ENCODE assay signal across 23 cellular contexts in genomic region chr6:8159966-8160365, GRCh38.
"Had no signal": no experiment of that assay in that cellular context is flagged by ENCODE, and none has a peak within 500 bp of the region (broad histone marks: within the 10 kb centered on the region; RNA-seq: fewer than 3 reads in every experiment).

No MANE protein-coding gene starts in this region.

- H3K36me3 ChIP-seq: colonic mucosa, esophagus muscularis mucosa, lower lobe of right lung, neutrophil, pancreas, stomach, thyroid gland, uterus had no signal

- H3K4me3 ChIP-seq: colonic mucosa, esophagus muscularis mucosa, lower lobe of right lung, pancreas, smooth muscle cell, stomach, thyroid gland, uterus had no signal

- DNase-seq: colonic mucosa; effector CD8-positive, alpha-beta T cell; foreskin melanocyte; left ventricle myocardium superior; lower lobe of right lung; natural killer cell; pancreas; retina; stimulated activated CD4-positive, alpha-beta T cell treated with anti-CD3 and anti-CD28 coated beads, Interleukin-12 subunit alpha, Interleukin-12 subunit beta, amount 100 ng/mL, for 4 hours; stimulated activated CD4-positive, alpha-beta T cell treated with anti-CD3 and anti-CD28 coated beads, Interleukin-1b, Interleukin-23, amount 100 ng/mL, for 48 hours; stimulated activated CD4-positive, alpha-beta T cell treated with anti-CD3 and anti-CD28 coated beads, Interleukin-4, amount 100 ng/mL, for 24 hours; stimulated activated naive CD4-positive, alpha-beta T cell treated with Interleukin-2 at 50 U/mL for 16 hours; stomach; thyroid gland; uterus had no signal

- FAIRE-seq: endothelial cell of umbilical vein, keratinocyte had no signal

- H3K4me1 ChIP-seq: colonic mucosa, esophagus muscularis mucosa, lower lobe of right lung, pancreas, stomach, thyroid gland, uterus had no signal

- H3K27me3 ChIP-seq: colonic mucosa, pancreas, stomach, thyroid gland, uterus had no signal

- H3K9me3 Mint-ChIP-seq: natural killer cell had no signal

- ATAC-seq: left ventricle myocardium superior; natural killer cell; pancreas; sciatic nerve; stimulated activated effector memory CD8-positive, alpha-beta T cell treated with anti-CD3 and anti-CD28 coated beads, Interleukin-12 subunit alpha, Interleukin-12 subunit beta, amount 100 ng/mL, for 72 hours had no signal

- H3K36me3 Mint-ChIP-seq: natural killer cell; stimulated activated effector memory CD8-positive, alpha-beta T cell treated with anti-CD3 and anti-CD28 coated beads, Interleukin-12 subunit alpha, Interleukin-12 subunit beta, amount 100 ng/mL, for 72 hours had no signal

- H3K4me3 Mint-ChIP-seq: dendritic cell treated with granulocyte-macrophage colony-stimulating factor and Interleukin-4, amounts not matched to agents 40 ng/mL and 50 ng/mL, for 4 days; natural killer cell; stimulated activated effector memory CD8-positive, alpha-beta T cell treated with anti-CD3 and anti-CD28 coated beads, Interleukin-12 subunit alpha, Interleukin-12 subunit beta, amount 100 ng/mL, for 72 hours had no signal

- H3K4me1 Mint-ChIP-seq: natural killer cell; stimulated activated effector memory CD8-positive, alpha-beta T cell treated with anti-CD3 and anti-CD28 coated beads, Interleukin-12 subunit alpha, Interleukin-12 subunit beta, amount 100 ng/mL, for 72 hours had no signal

- H3K27ac Mint-ChIP-seq: dendritic cell treated with granulocyte-macrophage colony-stimulating factor and Interleukin-4, amounts not matched to agents 40 ng/mL and 50 ng/mL, for 4 days; natural killer cell; stimulated activated effector memory CD8-positive, alpha-beta T cell treated with anti-CD3 and anti-CD28 coated beads, Interleukin-12 subunit alpha, Interleukin-12 subunit beta, amount 100 ng/mL, for 72 hours had no signal

- H3K9me3 ChIP-seq: colonic mucosa, esophagus muscularis mucosa, lower lobe of right lung, neutrophil, pancreas, stomach, thyroid gland, uterus had no signal

- H3K4me2 ChIP-seq: smooth muscle cell had no signal

- H3K27ac ChIP-seq: colonic mucosa, esophagus muscularis mucosa, lower lobe of right lung, neutrophil, pancreas, stomach, thyroid gland, uterus had no signal
